Comparison of ENCODE assay signal across 10 cellular contexts in genomic region chr9:88776717-88777497, GRCh38.
DNase-seq lines count a peak whose midpoint lies in the region; ATAC-seq and TF ChIP-seq lines count a peak whose summit lies in the region.
"Had no signal": no experiment of that assay in that cellular context is flagged by ENCODE, and none has a peak within 500 bp of the region (broad histone marks: within the 10 kb centered on the region; RNA-seq: fewer than 3 reads in every experiment).

No MANE protein-coding gene starts in this region.

- ATAC-seq in left lung = peak; percentile 14
- ATAC-seq in HG02852 (IDR thresholded peaks at IDR 0.05; ENCODE audit: unreplicated experiment) = no peak
- ATAC-seq: activated naive CD4-positive, alpha-beta T cell treated with anti-CD3 and anti-CD28 coated beads, Interleukin-2, amount 50 U/mL, for 72 hours had no signal

- H3K4me1 ChIP-seq in left lung = peaks cover 7 to 16% of the 10 kb centered on the region in 2 donors

- no peak for TF ChIP-seq CTCF in left lung (IDR thresholded peaks at IDR 0.05)

- DNase-seq in AG08395 (ENCODE audit: low spot score) = peak; percentile 81
- peak; percentile 74 for DNase-seq in HT1080 (ENCODE audit: low read depth)
- peak; percentile 84 for DNase-seq in astrocyte of the hippocampus (ENCODE audit: low read depth, low spot score)
- DNase-seq in left lung = no peak
- DNase-seq in substantia nigra (lab: John Stamatoyannopoulos, UW) = no peak
- no peak for DNase-seq in 8988T
- DNase-seq in NCI-H69 (lab: John Stamatoyannopoulos, UW) = no peak
- DNase-seq: NK-92 treated with Interleukin-12 subunit alpha and Interleukin-12 subunit beta, amount 100 ng/mL, for 24 hours had no signal

- no peak overlapping the region for H3K27ac ChIP-seq in left lung
- no peak overlapping the region for H3K27ac ChIP-seq in substantia nigra (ENCODE audit: low read depth, low read length, poor library complexity, severe bottlenecking)

- H3K4me3 ChIP-seq in left lung = no peak overlapping the region

- no peaks in the 10 kb centered on the region for H3K9me3 ChIP-seq in left lung

- H3K36me3 ChIP-seq in left lung = no peaks in the 10 kb centered on the region

- intact Hi-C loops in left lung (cut with DNase I) = no loop called here

- H3K27me3 ChIP-seq in left lung = no peaks in the 10 kb centered on the region

Comparison
In these comparisons a context has a peak if more than half of its experiments do, and no peak if none do; other contexts are left out.
1. DNase-seq: peak in AG08395 (single experiment), HT1080 (single experiment) and astrocyte of the hippocampus (single experiment); none in left lung (0 of 2), substantia nigra (0 of 49), 8988T (single experiment) and NCI-H69 (single experiment).